In the genomic region with DNA sequence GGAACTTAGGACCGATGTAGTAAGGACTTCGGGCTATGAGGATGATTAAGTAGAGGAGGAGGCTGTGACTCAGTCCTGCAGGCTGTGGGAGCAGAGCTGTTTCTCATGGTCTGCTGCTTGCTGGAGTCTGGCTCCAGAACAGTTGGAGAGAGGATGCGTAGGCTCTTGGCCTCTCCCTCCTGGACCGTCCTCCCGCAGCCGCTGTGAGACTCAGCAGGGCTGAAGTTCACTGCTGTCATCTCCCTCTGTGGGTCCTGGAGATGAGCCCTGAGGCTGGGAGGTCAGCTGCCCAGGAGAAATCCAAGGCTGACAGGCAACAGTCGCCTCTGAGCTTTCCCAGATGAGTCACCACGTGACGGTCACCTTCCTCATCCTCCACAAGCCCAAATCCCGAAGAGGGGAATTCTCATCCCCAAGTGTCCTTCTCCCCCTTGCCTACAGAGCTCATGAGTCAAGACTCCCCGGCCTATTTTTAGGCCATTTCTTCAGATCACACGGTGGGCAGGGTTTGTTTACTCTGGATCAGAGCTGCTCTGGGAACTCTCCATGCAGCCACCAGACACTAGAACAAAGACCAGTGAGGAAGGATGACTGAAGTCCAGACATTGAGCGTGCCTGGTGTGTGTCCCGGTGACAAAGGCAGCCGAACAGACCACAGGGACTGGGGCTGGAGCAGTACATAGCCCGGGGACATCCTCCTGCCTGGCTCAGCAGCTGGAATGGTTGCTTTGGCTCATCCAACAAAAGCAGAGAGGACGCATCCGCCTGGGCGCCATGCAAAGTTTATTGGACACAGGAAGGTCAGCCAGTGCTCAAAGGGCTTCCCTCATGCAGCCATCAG, we compare ENCODE assay signal across 8 cellular contexts.
DNase-seq lines count a peak whose midpoint lies in the region; FAIRE-seq and TF ChIP-seq lines count a peak whose summit lies in the region.
"Not testable (repeated sequence)": the region's sequence is repeated elsewhere in the genome, so short reads cannot be mapped to it uniquely, and the experiment has no call there.

No MANE protein-coding gene starts in this region.

- H3K9me3 ChIP-seq in subcutaneous abdominal adipose tissue (ENCODE audit: control insufficient read depth in 5 of 5, low read length in 5 of 5): not testable (repeated sequence)

- peak; percentile 96 for FAIRE-seq in RCC 7860 (lab: Jason Lieb, UNC)

- peak overlapping the region; percentile 15 for H3K4me3 ChIP-seq in brain microvascular endothelial cell (ENCODE audit: low read depth, low read length)
- peak overlapping the region; percentile 35 for H3K4me3 ChIP-seq in fibroblast of the aortic adventitia (ENCODE audit: low read depth, low read length)
- H3K4me3 ChIP-seq in kidney epithelial cell (ENCODE audit: low read depth, low read length); subcutaneous abdominal adipose tissue (ENCODE audit: low read depth in 1 of 5, low read length in 5 of 5): not testable (repeated sequence)

- DNase-seq in A172 (ENCODE audit: low spot score) (peak; percentile 99), GM04504 (ENCODE audit: low read depth) (peak; percentile 98), RCC 7860 (ENCODE audit: low spot score) (peak; percentile 99), brain microvascular endothelial cell (peak; percentile 99), fibroblast of the aortic adventitia (ENCODE audit: low read depth) (peak; percentile 99), kidney epithelial cell (ENCODE audit: low read depth) (peak; percentile 86), occipital lobe (lab: John Stamatoyannopoulos, UW) (peak; percentile 32)

- not testable (repeated sequence) for H3K36me3 ChIP-seq in brain microvascular endothelial cell (replicated peaks); kidney epithelial cell (ENCODE audit: control insufficient read depth, insufficient read depth, low read length); subcutaneous abdominal adipose tissue (ENCODE audit: control insufficient read depth in 5 of 5, insufficient read depth in 5 of 5, low read length in 5 of 5)

- not testable (repeated sequence) for H3K4me1 ChIP-seq in subcutaneous abdominal adipose tissue (ENCODE audit: control insufficient read depth in 5 of 5, insufficient read depth in 5 of 5, low read length in 5 of 5)

- in situ Hi-C loops in brain microvascular endothelial cell (cut with HindIII; ENCODE audit: low pct_ligation_motif_present, low sequenced_read_pairs): not testable (repeated sequence)

- not testable (repeated sequence) for H3K27me3 ChIP-seq in brain microvascular endothelial cell (replicated peaks); kidney epithelial cell (ENCODE audit: control insufficient read depth, insufficient read depth, low read length)
- H3K27me3 ChIP-seq in subcutaneous abdominal adipose tissue (ENCODE audit: control insufficient read depth in 5 of 5, insufficient read depth in 4 of 5, low read length in 5 of 5): peaks cover 0 to 11% (median 5%) of the 10 kb centered on the region in 5 donors

- H3K27ac ChIP-seq in brain microvascular endothelial cell (peak overlapping the region; percentile 99), subcutaneous abdominal adipose tissue (ENCODE audit: low read depth, low read length) (peak overlapping the region; percentile 23)

- not testable (repeated sequence) for TF ChIP-seq CTCF in brain microvascular endothelial cell (IDR thresholded peaks at IDR 0.05; ENCODE audit: low read depth, low read length, missing control alignments); fibroblast of the aortic adventitia (IDR thresholded peaks at IDR 0.05; ENCODE audit: insufficient read depth, low read length); kidney epithelial cell (IDR thresholded peaks at IDR 0.05; ENCODE audit: insufficient read depth, low read length, poor library complexity, severe bottlenecking)

- H3K9ac ChIP-seq in subcutaneous abdominal adipose tissue (ENCODE audit: low read length in 5 of 5): peak overlapping the region in 1 of 5 donors; percentile 68

Comparison
In these comparisons a context has a peak if more than half of its experiments do, and no peak if none do; other contexts are left out.
1. DNase-seq: peak in every context shown above with its lines; median percentile 99 in A172; 99 in RCC 7860; 99 in brain microvascular endothelial cell; 99 in fibroblast of the aortic adventitia; 98 in GM04504; 86 in kidney epithelial cell; 32 in occipital lobe.